In the genomic region with DNA sequence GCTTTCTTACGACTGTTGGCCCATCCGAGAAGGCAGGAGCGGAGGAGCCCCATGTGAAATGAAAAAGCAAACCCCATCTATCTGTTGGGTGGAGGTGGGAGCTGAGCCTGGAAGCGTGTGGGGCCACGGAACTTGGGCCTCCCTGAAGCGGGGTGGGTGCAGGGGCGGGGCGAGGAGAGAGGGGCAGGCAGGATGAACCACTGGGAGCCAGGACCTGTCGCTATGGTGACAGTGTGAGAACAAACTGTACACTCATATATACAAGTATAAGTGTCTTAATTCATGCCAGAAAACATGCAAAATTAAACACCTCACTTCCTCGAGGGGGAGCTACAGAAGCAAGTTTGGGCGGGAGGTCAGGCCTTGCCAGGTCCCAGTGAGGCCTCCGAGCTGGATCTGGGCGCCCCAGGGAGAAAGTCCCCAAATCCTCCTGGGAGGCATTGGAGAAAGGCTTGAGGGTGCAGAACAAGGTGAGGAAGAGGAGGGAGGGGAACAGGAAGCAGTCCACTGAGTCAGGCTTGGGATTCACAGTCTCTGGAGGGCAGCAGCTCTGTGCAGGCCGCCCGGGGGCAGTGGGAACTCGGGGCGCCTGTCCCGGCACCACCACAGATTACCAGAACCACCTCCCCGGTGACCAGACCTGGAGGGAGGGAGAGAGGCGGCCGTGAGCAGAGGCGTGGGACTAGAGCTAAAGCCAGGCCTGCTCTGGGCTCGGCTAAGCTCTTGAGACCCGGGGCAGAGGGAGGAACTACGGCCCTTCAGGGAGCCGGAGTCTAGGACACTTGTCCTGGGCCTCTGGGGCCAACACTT, we compare ENCODE assay signal across 9 cellular contexts. TPM values are rescaled to one million over a fixed set of nuclear protein-coding genes. Genes with fewer than 3 reads are reported as not detected.
DNase-seq lines count a peak whose midpoint lies in the region; ATAC-seq and TF ChIP-seq lines count a peak whose summit lies in the region.
"Had no signal": no experiment of that assay in that cellular context is flagged by ENCODE, and none has a peak within 500 bp of the region (broad histone marks: within the 10 kb centered on the region; RNA-seq: fewer than 3 reads in every experiment).

No MANE protein-coding gene starts in this region.

- no peaks in the 10 kb centered on the region for H3K79me2 ChIP-seq in SK-N-SH (ENCODE audit: insufficient read depth)

- intact Hi-C loops in left ventricle myocardium superior (cut with micrococcal nuclease) (loop anchor here (5.0 kb wide), 1 partner anchor 72 kb away; no protein-coding TSS in a partner anchor), thyroid gland (cut with DNase I) (no loop called here)
- intact Hi-C loops in activated naive CD4-positive, alpha-beta T cell treated with anti-CD3 and anti-CD28 coated beads for 36 hours (cut with micrococcal nuclease) = no loop called here

- no peak overlapping the region for H3K9ac ChIP-seq in SK-N-SH

- H3K27me3 ChIP-seq in SK-N-SH (ENCODE audit: insufficient read depth) (no peaks in the 10 kb centered on the region), thyroid gland (no peaks in the 10 kb centered on the region)

- TF ChIP-seq RAD21 in SK-N-SH (IDR thresholded peaks at IDR 0.05; ENCODE audit: low read length) = peak; percentile 32

- no peaks in the 10 kb centered on the region for H3K36me3 ChIP-seq in SK-N-SH (replicated peaks in 1 of 2; ENCODE audit: control insufficient read depth in 1 of 2, insufficient read depth in 2 of 2, low read length in 1 of 2)
- H3K36me3 ChIP-seq in thyroid gland = no peaks in the 10 kb centered on the region

- 90% methylated on average over 26 of the region's 26 CpGs for WGBS in SK-N-SH (ENCODE audit: low lambda C conversion rate)
- 73 to 85% methylated on average over 25 to 26 of the region's 26 CpGs for WGBS in thyroid gland, 2 donors

- POLR2A ChIA-PET in SK-N-SH (lab: Yijun Ruan, JAX) = no interaction called here

- no peaks in the 10 kb centered on the region for H3K36me3 Mint-ChIP-seq in activated naive CD4-positive, alpha-beta T cell treated with anti-CD3 and anti-CD28 coated beads for 36 hours (ENCODE audit: low read depth)

- CTCF ChIA-PET in SK-N-SH (lab: Yijun Ruan, JAX) = interaction anchor here (1.5 to 5.2 kb wide), 4 partner anchors 9 to 70 kb away, joined by 4 to 38 read pairs (median 16); no protein-coding TSS in a partner anchor
- CTCF ChIA-PET in activated naive CD4-positive, alpha-beta T cell treated with anti-CD3 and anti-CD28 coated beads for 36 hours (lab: Charles Lee) = interaction anchor here (0.8 kb wide), 1 partner anchor 10 kb away, joined by 5 read pairs; no protein-coding TSS in a partner anchor

- H3K9me3 ChIP-seq in SK-N-SH (no peaks in the 10 kb centered on the region), thyroid gland (no peaks in the 10 kb centered on the region)

- ATAC-seq in left ventricle myocardium superior = peak; percentile 89

- no peaks in the 10 kb centered on the region for H3K4me1 ChIP-seq in SK-N-SH (ENCODE audit: control insufficient read depth in 1 of 2, insufficient read depth in 2 of 2, low read depth in 1 of 2, low read length in 1 of 2)
- peaks cover 25 to 47% of the 10 kb centered on the region in 2 donors for H3K4me1 ChIP-seq in thyroid gland

- H3F3A ChIP-seq in SK-N-SH (replicated peaks; ENCODE audit: insufficient read depth) = no peaks in the 10 kb centered on the region

- H3K27me3 Mint-ChIP-seq in activated naive CD4-positive, alpha-beta T cell treated with anti-CD3 and anti-CD28 coated beads for 36 hours (ENCODE audit: low read depth) = no peaks in the 10 kb centered on the region

- no peak for TF ChIP-seq EP300 in SK-N-SH (IDR thresholded peaks at IDR 0.05; ENCODE audit: borderline replicate concordance in 1 of 2, low read depth in 1 of 2, low read length in 1 of 2)

- H3K27ac Mint-ChIP-seq in activated naive CD4-positive, alpha-beta T cell treated with anti-CD3 and anti-CD28 coated beads for 36 hours = no peak overlapping the region

- TF ChIP-seq CTCF in SK-N-SH (IDR thresholded peaks at IDR 0.05) (peak; percentile 24), thyroid gland (IDR thresholded peaks at IDR 0.05) (peak in 3 of 6 experiments; percentile 9 to 15 (median 12))

- no peak for TF ChIP-seq POLR2A in thyroid gland (IDR thresholded peaks at IDR 0.05)

- no peaks in the 10 kb centered on the region for H3K9me2 ChIP-seq in SK-N-SH

- no peaks in the 10 kb centered on the region for H3K4me1 Mint-ChIP-seq in activated naive CD4-positive, alpha-beta T cell treated with anti-CD3 and anti-CD28 coated beads for 36 hours (ENCODE audit: low read depth)

- H3K4me3 ChIP-seq in SK-N-SH (ENCODE audit: low read depth in 2 of 2, low read length in 1 of 2) (no peak overlapping the region), thyroid gland (replicated peaks in 1 of 3) (no peak overlapping the region)
- H3K4me3 ChIP-seq: PC-9 had no signal

- H3K27ac ChIP-seq in SK-N-SH (ENCODE audit: low read depth in 2 of 2, low read length in 1 of 2) (no peak overlapping the region), thyroid gland (peak overlapping the region in 1 of 3 donors; percentile 24)
- H3K27ac ChIP-seq: PC-9 had no signal

- H2AFZ ChIP-seq in SK-N-SH (ENCODE audit: low read depth) = no peak overlapping the region
- H2AFZ ChIP-seq: PC-9 had no signal

- H3K9me3 Mint-ChIP-seq in activated naive CD4-positive, alpha-beta T cell treated with anti-CD3 and anti-CD28 coated beads for 36 hours = no peaks in the 10 kb centered on the region

- H3K4me2 ChIP-seq in SK-N-SH = no peak overlapping the region
- H3K4me2 ChIP-seq: PC-9 had no signal

- peak; percentile 68 for DNase-seq in DMS53 (lab: John Stamatoyannopoulos, UW)
- no peak for DNase-seq in DMS53 treated with DMSO at 0.1 percent for 48 hours (lab: John Stamatoyannopoulos, UW; ENCODE audit: unreplicated experiment)
- peak; percentile 42 for DNase-seq in SK-N-SH
- peak; percentile 85 for DNase-seq in left ventricle myocardium superior
- peak; percentile 30 to 36 for DNase-seq in thyroid gland
- no peak for DNase-seq in cerebellum (ENCODE audit: low spot score)
- no peak for DNase-seq in activated naive CD4-positive, alpha-beta T cell treated with anti-CD3 and anti-CD28 coated beads for 36 hours
- DNase-seq in T-helper 9 cell = no peak

- H3K4me3 Mint-ChIP-seq in activated naive CD4-positive, alpha-beta T cell treated with anti-CD3 and anti-CD28 coated beads for 36 hours = no peak overlapping the region

- H4K20me1 ChIP-seq in SK-N-SH (ENCODE audit: insufficient read depth) = no peaks in the 10 kb centered on the region

TF ChIP-seq in SK-N-SH, 30 proteins besides CTCF, POLR2A, EP300 and RAD21 (continues in another document):
- TF ChIP-seq RCOR1 (IDR thresholded peaks at IDR 0.05; ENCODE audit: low read length) (no peak), ELF1 (IDR thresholded peaks at IDR 0.05) (no peak), EZH2phosphoT487 (IDR thresholded peaks at IDR 0.05; ENCODE audit: borderline replicate concordance, low read depth) (no peak), RXRA (IDR thresholded peaks at IDR 0.05; ENCODE audit: borderline replicate concordance, low read depth) (no peak), USF1 (IDR thresholded peaks at IDR 0.05; ENCODE audit: borderline replicate concordance, low read depth) (no peak), USF2 (IDR thresholded peaks at IDR 0.05; ENCODE audit: borderline replicate concordance, low read depth, low read length) (no peak), NRF1 (IDR thresholded peaks at IDR 0.05; ENCODE audit: low read depth, low read length) (no peak), POLR2AphosphoS5 (IDR thresholded peaks at IDR 0.05; ENCODE audit: low read depth, low read length) (no peak), MAX (IDR thresholded peaks at IDR 0.05; ENCODE audit: low read depth) (no peak), FOXM1 (IDR thresholded peaks at IDR 0.05; ENCODE audit: low read depth) (no peak)
- TF ChIP-seq, protein P1, sequence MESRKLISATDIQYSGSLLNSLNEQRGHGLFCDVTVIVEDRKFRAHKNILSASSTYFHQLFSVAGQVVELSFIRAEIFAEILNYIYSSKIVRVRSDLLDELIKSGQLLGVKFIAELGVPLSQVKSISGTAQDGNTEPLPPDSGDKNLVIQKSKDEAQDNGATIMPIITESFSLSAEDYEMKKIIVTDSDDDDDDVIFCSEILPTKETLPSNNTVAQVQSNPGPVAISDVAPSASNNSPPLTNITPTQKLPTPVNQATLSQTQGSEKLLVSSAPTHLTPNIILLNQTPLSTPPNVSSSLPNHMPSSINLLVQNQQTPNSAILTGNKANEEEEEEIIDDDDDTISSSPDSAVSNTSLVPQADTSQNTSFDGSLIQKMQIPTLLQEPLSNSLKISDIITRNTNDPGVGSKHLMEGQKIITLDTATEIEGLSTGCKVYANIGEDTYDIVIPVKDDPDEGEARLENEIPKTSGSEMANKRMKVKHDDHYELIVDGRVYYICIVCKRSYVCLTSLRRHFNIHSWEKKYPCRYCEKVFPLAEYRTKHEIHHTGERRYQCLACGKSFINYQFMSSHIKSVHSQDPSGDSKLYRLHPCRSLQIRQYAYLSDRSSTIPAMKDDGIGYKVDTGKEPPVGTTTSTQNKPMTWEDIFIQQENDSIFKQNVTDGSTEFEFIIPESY (IDR thresholded peaks at IDR 0.05; ENCODE audit: borderline replicate concordance, low read depth) = no peak

RNA-seq across cellular contexts. Expression of gene RBPMS2, which starts 34.8 kb away (rescaled TPM):
- polyA plus RNA-seq in SK-N-SH (2012; rRNA removed) = 2.6 and 6.5 TPM in 2 replicates
- polyA plus RNA-seq in SK-N-SH (2012; cell fraction: cytosol; rRNA removed) = 5.5 and 6.3 TPM in 2 replicates
- 6.1 and 7.1 TPM in 2 replicates for polyA plus RNA-seq in SK-N-SH (2012; cell fraction: nucleus; rRNA removed)
- 213 TPM for total RNA-seq in left ventricle myocardium superior
- total RNA-seq in thyroid gland = 1 to 10 TPM; 2.6 to 3.5 (median 3.1) TPM
- 0.27 TPM for total RNA-seq in cerebellum
- total RNA-seq in activated naive CD4-positive, alpha-beta T cell treated with anti-CD3 and anti-CD28 coated beads for 36 hours = not detected

Comparison
In these comparisons a context has a peak if more than half of its experiments do, and no peak if none do; other contexts are left out.
1. DNase-seq: peak in DMS53 (single experiment), SK-N-SH (single experiment), left ventricle myocardium superior (single experiment) and thyroid gland (2 of 2); none in DMS53 treated with DMSO at 0.1 percent for 48 hours (single experiment), cerebellum (single experiment), activated naive CD4-positive, alpha-beta T cell treated with anti-CD3 and anti-CD28 coated beads for 36 hours (single experiment) and T-helper 9 cell (single experiment).
2. RNA of gene RBPMS2, which starts 34.8 kb away (total RNA-seq): 213 TPM in left ventricle myocardium superior (single experiment); 2.6 to 3.5 TPM in thyroid gland, 0.27 TPM in cerebellum (single experiment) and not detected in activated naive CD4-positive, alpha-beta T cell treated with anti-CD3 and anti-CD28 coated beads for 36 hours; every median in the first group is over 10 times any median in the second.